12 cellular contexts compared by ENCODE assay signal in genomic region chr18:25284861-25285574, GRCh38.
DNase-seq lines count a peak whose midpoint lies in the region; ATAC-seq and TF ChIP-seq lines count a peak whose summit lies in the region.
"Had no signal": no experiment of that assay in that cellular context is flagged by ENCODE, and none has a peak within 500 bp of the region (broad histone marks: within the 10 kb centered on the region; RNA-seq: fewer than 3 reads in every experiment).

No MANE protein-coding gene starts in this region.

- no peaks in the 10 kb centered on the region for H3K27me3 ChIP-seq in Loucy (ENCODE audit: insufficient read depth, low read length, poor library complexity, severe bottlenecking)
- no peaks in the 10 kb centered on the region for H3K27me3 ChIP-seq in ectodermal cell (ENCODE audit: control insufficient read depth, insufficient read depth, low read length, poor library complexity, severe bottlenecking)
- H3K27me3 ChIP-seq: MG63 had no signal

- no peaks in the 10 kb centered on the region for H4K20me1 ChIP-seq in Loucy (ENCODE audit: insufficient read depth, low read length, poor library complexity, severe bottlenecking)

- H3K9me3 ChIP-seq in Loucy (ENCODE audit: insufficient read depth, low read depth, low read length) (no peaks in the 10 kb centered on the region), ectodermal cell (ENCODE audit: control insufficient read depth, low read length) (no peaks in the 10 kb centered on the region), mesodermal cell (ENCODE audit: control insufficient read depth, low read length) (no peaks in the 10 kb centered on the region)
- H3K9me3 ChIP-seq: MG63 had no signal

- H3K36me3 ChIP-seq in Loucy (ENCODE audit: insufficient read depth, low read length) (no peaks in the 10 kb centered on the region), ectodermal cell (ENCODE audit: control insufficient read depth, insufficient read depth, low read length) (no peaks in the 10 kb centered on the region), mesodermal cell (ENCODE audit: control insufficient read depth, insufficient read depth, low read length) (no peaks in the 10 kb centered on the region)
- H3K36me3 ChIP-seq: MG63 had no signal

- H2AFZ ChIP-seq in Loucy (ENCODE audit: low read length), result no peak overlapping the region

- no peaks in the 10 kb centered on the region for H3F3A ChIP-seq in Loucy (ENCODE audit: low read depth)

- H3K9ac ChIP-seq in Loucy (ENCODE audit: low read depth, low read length, poor library complexity, severe bottlenecking), result peak overlapping the region; percentile 51

- ATAC-seq in HG03108 (IDR thresholded peaks at IDR 0.05; ENCODE audit: unreplicated experiment) (no peak), HG02852 (IDR thresholded peaks at IDR 0.05; ENCODE audit: unreplicated experiment) (no peak), GM18909 (IDR thresholded peaks at IDR 0.05; ENCODE audit: poor library complexity, unreplicated experiment) (no peak)
- ATAC-seq: activated CD4-positive, CD25-positive, alpha-beta regulatory T cell treated with anti-CD3 and anti-CD28 coated beads, Interleukin-2, amount 50 U/mL, for 24 hours; Panc1 had no signal

- H3K9me2 ChIP-seq in Loucy (replicated peaks; ENCODE audit: low read depth, low read length), result no peaks in the 10 kb centered on the region

- no peak overlapping the region for H3K4me3 ChIP-seq in AG09309 (ENCODE audit: control insufficient read depth, low read depth, low read length)
- H3K4me3 ChIP-seq in Loucy (ENCODE audit: low read length, poor library complexity, severe bottlenecking), result peak overlapping the region; percentile 48
- H3K4me3 ChIP-seq in ectodermal cell (ENCODE audit: insufficient read depth, low read depth, low read length), result no peak overlapping the region
- H3K4me3 ChIP-seq in mesodermal cell (ENCODE audit: extremely low read depth, insufficient read depth, low read length, poor library complexity, severe bottlenecking), result no peak overlapping the region
- H3K4me3 ChIP-seq: MG63 had no signal

- TF ChIP-seq CTCF in AG09309 (IDR thresholded peaks at IDR 0.05; ENCODE audit: control insufficient read depth, insufficient read depth, low read depth, low read length, missing control alignments) (no peak), Loucy (conservative IDR thresholded peaks at IDR 0.05; ENCODE audit: low read length) (no peak)

- H3K4me2 ChIP-seq in Loucy (ENCODE audit: low read depth, low read length, poor library complexity, severe bottlenecking), result peak overlapping the region; percentile 67

- WGBS in ectodermal cell, 2 experiments, result 46 to 49% methylated on average over 11 of the region's 11 CpGs
- WGBS in mesodermal cell (ENCODE audit: insufficient coverage in 2 of 2), 2 experiments, result 58 to 61% methylated on average over 2 to 3 of the region's 11 CpGs

- H3K79me2 ChIP-seq in Loucy (ENCODE audit: insufficient read depth, low read length), result peaks cover 48% of the 10 kb centered on the region

- H3K27ac ChIP-seq in ectodermal cell (ENCODE audit: insufficient read depth, low read depth, low read length, poor library complexity, severe bottlenecking), result peak overlapping the region; percentile 57
- H3K27ac ChIP-seq in mesodermal cell (ENCODE audit: low read depth, low read length, severe bottlenecking), result peak overlapping the region; percentile 66

- DNase-seq in AG09309 (ENCODE audit: low read depth) (peak; percentile 46), amygdala (lab: John Stamatoyannopoulos, UW) (no peak)
- DNase-seq: CD4-positive, alpha-beta T cell; MG63 had no signal

- H3K4me1 ChIP-seq in Loucy (ENCODE audit: insufficient read depth, low read length, poor library complexity, severe bottlenecking) (peaks cover 65% of the 10 kb centered on the region), ectodermal cell (ENCODE audit: control insufficient read depth, insufficient read depth, low read length) (peaks cover 59% of the 10 kb centered on the region), mesodermal cell (ENCODE audit: control insufficient read depth, insufficient read depth, low read length, poor library complexity, severe bottlenecking) (peaks cover 45% of the 10 kb centered on the region)
